In the genomic region with DNA sequence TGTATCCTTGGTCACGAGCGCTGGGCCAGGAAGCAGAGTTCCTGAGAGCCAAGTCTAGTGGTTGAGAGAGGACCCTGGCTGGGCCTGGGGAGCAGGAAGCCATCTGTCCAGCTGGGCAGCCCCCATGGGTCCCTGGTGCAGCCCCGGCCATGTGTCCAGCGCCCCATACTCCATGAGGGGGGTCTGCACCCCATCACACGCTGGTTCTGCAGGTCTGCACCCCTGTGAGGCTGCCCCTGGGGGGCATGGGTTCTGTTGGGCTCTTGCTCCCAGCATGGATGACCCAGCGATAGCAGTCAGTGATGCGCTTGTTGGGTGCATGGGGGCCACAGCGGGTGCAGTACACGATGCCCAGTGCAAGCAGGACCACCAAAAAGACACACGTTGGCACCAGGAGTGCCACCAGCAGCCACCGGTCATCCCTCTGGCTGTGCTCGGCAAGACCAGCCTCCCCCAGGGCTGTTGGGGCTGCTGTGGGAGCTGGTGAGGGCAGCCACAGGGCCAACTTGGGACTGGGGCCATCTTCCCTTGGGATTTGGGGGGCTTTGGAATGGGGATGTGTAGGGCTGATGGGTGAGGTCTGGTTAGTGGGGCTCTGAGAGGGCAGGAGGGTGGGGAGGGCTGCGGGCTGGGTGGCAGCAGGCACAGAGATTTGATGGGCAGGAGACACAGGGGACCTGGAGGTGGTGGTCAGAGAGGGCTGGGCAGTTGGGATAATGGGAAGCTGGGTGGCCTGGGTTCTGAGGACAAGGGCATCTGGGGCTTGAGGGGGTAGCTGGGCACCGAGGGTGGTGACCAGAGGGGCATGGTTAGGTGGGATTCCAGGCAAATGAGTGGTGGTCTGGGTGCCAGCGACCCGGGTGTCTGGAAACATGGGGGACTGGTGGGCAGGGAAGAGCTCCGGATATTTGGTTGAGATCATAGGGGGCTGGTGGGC, we compare ENCODE assay signal across 11 cellular contexts. TPM values are rescaled to one million over a fixed set of nuclear protein-coding genes. Genes with fewer than 3 reads are reported as not detected.
A peak's percentile ranks its signal among the peaks of the same experiment; 100 is the strongest.
DNase-seq lines count a peak whose midpoint lies in the region; ATAC-seq, FAIRE-seq and TF ChIP-seq lines count a peak whose summit lies in the region.
"Had no signal": no experiment of that assay in that cellular context is flagged by ENCODE, and none has a peak within 500 bp of the region (broad histone marks: within the 10 kb centered on the region; RNA-seq: fewer than 3 reads in every experiment).

No MANE protein-coding gene starts in this region.

- H3K27ac ChIP-seq in RWPE1 = peak overlapping the region; percentile 93

- TF ChIP-seq POLR2A in H54 (IDR thresholded peaks at IDR 0.05; ENCODE audit: low read depth, low read length) = no peak

- no peak for FAIRE-seq in H54 (lab: Jason Lieb, UNC)
- FAIRE-seq: colon had no signal

- no peak for DNase-seq in BE2C
- DNase-seq in RWPE1 (ENCODE audit: low spot score) = no peak
- no peak for DNase-seq in fibroblast of mammary gland (ENCODE audit: low read depth)
- peak; percentile 76 for DNase-seq in posterior vena cava (ENCODE audit: low spot score)
- no peak for DNase-seq in COR-L47 (lab: John Stamatoyannopoulos, UW)
- no peak for DNase-seq in H54 (ENCODE audit: insufficient read length, low spot score)
- DNase-seq in stimulated activated CD4-positive, alpha-beta T cell treated with anti-CD3 and anti-CD28 coated beads, Interleukin-15, amount 100 ng/mL, for 24 hours = no peak
- DNase-seq: activated CD4-positive, alpha-beta T cell treated with anti-CD3 and anti-CD28 coated beads for 48 hours had no signal

- intact Hi-C loops in posterior vena cava (cut with DNase I) = no loop called here

- H3K9me3 ChIP-seq in BE2C = no peaks in the 10 kb centered on the region

- ATAC-seq in HG03135 (IDR thresholded peaks at IDR 0.05; ENCODE audit: unreplicated experiment) = no peak

- peaks cover 40% of the 10 kb centered on the region for H3K4me1 ChIP-seq in BE2C

- peak overlapping the region; percentile 62 for H3K4me3 ChIP-seq in BE2C (ENCODE audit: low read depth, low read length)
- peak overlapping the region; percentile 63 for H3K4me3 ChIP-seq in fibroblast of mammary gland (ENCODE audit: control insufficient read depth, low read depth, low read length)

- H3K27me3 ChIP-seq in BE2C = no peaks in the 10 kb centered on the region

- no peak for TF ChIP-seq CTCF in BE2C (IDR thresholded peaks at IDR 0.05; ENCODE audit: low read depth, low read length)
- no peak for TF ChIP-seq CTCF in RWPE1 (conservative IDR thresholded peaks at IDR 0.05; ENCODE audit: low read depth)
- TF ChIP-seq CTCF in fibroblast of mammary gland (conservative IDR thresholded peaks at IDR 0.05; ENCODE audit: control insufficient read depth, insufficient read depth, low read depth, low read length) = no peak

- POLR2A ChIA-PET in RWPE1 (lab: Yijun Ruan, JAX; ENCODE audit: low non-redundant PET) = no interaction called here

- no peaks in the 10 kb centered on the region for H3K36me3 ChIP-seq in BE2C

- CTCF ChIA-PET in RWPE1 (lab: Yijun Ruan, JAX) = interaction anchor here (1.0 to 1.1 kb wide), 2 partner anchors 14 to 75 kb away, joined by 3 read pairs; no protein-coding TSS in a partner anchor

RNA-seq across cellular contexts. Expression of gene CD248, which starts 2.0 kb away (rescaled TPM):
- 93.0 TPM for polyA plus RNA-seq in BE2C (2012; ENCODE audit: insufficient read depth, insufficient read length, low read depth)
- 100 to 1,000 TPM in 1 of 2 donors, 10 to 100 TPM in 1; 67.5 to 248 TPM for total RNA-seq in posterior vena cava
- total RNA-seq: HT1080 had no signal

RNA-seq across cellular contexts. Expression of gene RIN1, which starts 21.4 kb away (rescaled TPM):
- 18.0 TPM for polyA plus RNA-seq in BE2C (2012; ENCODE audit: insufficient read depth, insufficient read length, low read depth)
- 1 to 10 TPM; 5.4 to 7.4 TPM for total RNA-seq in posterior vena cava

RNA-seq across cellular contexts. Expression of gene TMEM151A, which starts 23.1 kb away (rescaled TPM):
- polyA plus RNA-seq in BE2C (2012; ENCODE audit: insufficient read depth, insufficient read length, low read depth) = 16.8 TPM
- total RNA-seq in posterior vena cava = not detected
- total RNA-seq: HT1080 had no signal

RNA-seq across cellular contexts. Expression of gene YIF1A, which starts 25.9 kb away (rescaled TPM):
- polyA plus RNA-seq in BE2C (2012; ENCODE audit: insufficient read depth, insufficient read length, low read depth) = 314 TPM
- 10 to 100 TPM; 63.9 to 73.6 TPM for total RNA-seq in posterior vena cava

RNA-seq across cellular contexts. Expression of gene BRMS1, which starts 30.1 kb away (rescaled TPM):
- polyA plus RNA-seq in BE2C (2012; ENCODE audit: insufficient read depth, insufficient read length, low read depth) = 109 TPM
- total RNA-seq in posterior vena cava = 10 to 100 TPM; 20.4 to 22.0 TPM
